10 cellular contexts compared by ENCODE assay signal in genomic region chr19:48568345-48568886, GRCh38. TPM values are rescaled to one million over a fixed set of nuclear protein-coding genes. Genes with fewer than 3 reads are reported as not detected.
DNase-seq lines count a peak whose midpoint lies in the region; ATAC-seq, FAIRE-seq and TF ChIP-seq lines count a peak whose summit lies in the region.
"Had no signal": no experiment of that assay in that cellular context is flagged by ENCODE, and none has a peak within 500 bp of the region (broad histone marks: within the 10 kb centered on the region; RNA-seq: fewer than 3 reads in every experiment).

No MANE protein-coding gene starts in this region.

- in situ Hi-C loops in astrocyte of the spinal cord (cut with HindIII; ENCODE audit: low sequenced_read_pairs): no loop called here

- no peak for TF ChIP-seq CTCF in astrocyte of the spinal cord (IDR thresholded peaks at IDR 0.05; ENCODE audit: low read depth, low read length)

- H3K4me1 ChIP-seq in small intestine (ENCODE audit: control insufficient read depth in 2 of 2, insufficient read depth in 1 of 2, low read depth in 1 of 2, low read length in 1 of 2): peaks cover 0 to 1% of the 10 kb centered on the region in 2 donors

- H3K9me3 ChIP-seq in iPS-18c (ENCODE audit: control insufficient read depth, insufficient read depth, low read length): no peaks in the 10 kb centered on the region
- no peaks in the 10 kb centered on the region for H3K9me3 ChIP-seq in small intestine (ENCODE audit: control insufficient read depth, low read depth)

- peak overlapping the region in 1 of 2 donors; percentile 48 for H3K27ac ChIP-seq in small intestine (ENCODE audit: low read depth in 1 of 2, low read length in 1 of 2)

- no peaks in the 10 kb centered on the region for H3K36me3 ChIP-seq in small intestine (ENCODE audit: control insufficient read depth in 2 of 2, insufficient read depth in 2 of 2, low read length in 2 of 2)

- H3K27me3 ChIP-seq in small intestine (ENCODE audit: control insufficient read depth in 2 of 2, insufficient read depth in 2 of 2, low read length in 2 of 2): no peaks in the 10 kb centered on the region

- H3K4me3 ChIP-seq in astrocyte of the spinal cord (ENCODE audit: low read depth, low read length) (no peak overlapping the region), iPS-18c (ENCODE audit: insufficient read depth, low read depth, low read length) (peak overlapping the region; percentile 22), small intestine (ENCODE audit: low read depth in 1 of 2, low read length in 2 of 2) (no peak overlapping the region)
- H3K4me3 ChIP-seq: GM12878 had no signal

- ATAC-seq in HG03108 (IDR thresholded peaks at IDR 0.05; ENCODE audit: unreplicated experiment): no peak
- ATAC-seq: GM12878 had no signal

- DNase-seq in AG08395 (ENCODE audit: low spot score) (peak; percentile 95), HUDEP-2 (lab: John Stamatoyannopoulos, UW; ENCODE audit: unreplicated experiment in 76 of 76) (peak in 65 of 76 experiments; percentile 10 to 74 (median 44)), astrocyte of the spinal cord (ENCODE audit: low read depth, low spot score) (peak; percentile 89), small intestine (peak; percentile 88), germinal center (ENCODE audit: low spot score) (no peak), activated gamma-delta T cell (lab: John Stamatoyannopoulos, UW) (no peak)

- FAIRE-seq in small intestine (lab: Jason Lieb, UNC): no peak
- FAIRE-seq: GM12878 had no signal

- 5 to 7% (median 6%) methylated on average over 14 to 19 of the region's 19 CpGs for WGBS in small intestine, 3 donors

RNA-seq across cellular contexts. Expression of gene SULT2B1, which starts 16.4 kb away (rescaled TPM):
- polyA plus RNA-seq in small intestine: 10 to 100 TPM; 12.0 to 28.1 (median 12.5) TPM

RNA-seq across cellular contexts. Expression of gene SPACA4, which starts 38.1 kb away (rescaled TPM):
- polyA plus RNA-seq in small intestine: under 1 TPM in 1 of 3 donors, not detected in 2; 0.22 TPM
- polyA plus RNA-seq: adipose tissue, GM12878 had no signal

RNA-seq across cellular contexts. Expression of gene FAM83E, which starts 46.5 kb away (rescaled TPM):
- 100 to 1,000 TPM in 1 of 3 donors, 10 to 100 TPM in 2; 76.6 to 104 (median 94.0) TPM for polyA plus RNA-seq in small intestine

RNA-seq across cellular contexts. Expression of gene RPL18, which starts 50.6 kb away (rescaled TPM):
- polyA plus RNA-seq in small intestine: 1,000 to 10,000 TPM; 2,250 to 3,184 (median 2,942) TPM

RNA-seq across cellular contexts. Expression of gene SPHK2, which starts 50.9 kb away (rescaled TPM):
- 10 to 100 TPM; 46.8 to 85.7 (median 53.0) TPM for polyA plus RNA-seq in small intestine

Comparison
In these comparisons a context has a peak if more than half of its experiments do, and no peak if none do; other contexts are left out.
1. DNase-seq: peak in AG08395 (single experiment), HUDEP-2 (65 of 76), astrocyte of the spinal cord (single experiment) and small intestine (single experiment); none in germinal center (single experiment) and activated gamma-delta T cell (single experiment).